Comparison of ENCODE assay signal across 21 cellular contexts in the genomic region with DNA sequence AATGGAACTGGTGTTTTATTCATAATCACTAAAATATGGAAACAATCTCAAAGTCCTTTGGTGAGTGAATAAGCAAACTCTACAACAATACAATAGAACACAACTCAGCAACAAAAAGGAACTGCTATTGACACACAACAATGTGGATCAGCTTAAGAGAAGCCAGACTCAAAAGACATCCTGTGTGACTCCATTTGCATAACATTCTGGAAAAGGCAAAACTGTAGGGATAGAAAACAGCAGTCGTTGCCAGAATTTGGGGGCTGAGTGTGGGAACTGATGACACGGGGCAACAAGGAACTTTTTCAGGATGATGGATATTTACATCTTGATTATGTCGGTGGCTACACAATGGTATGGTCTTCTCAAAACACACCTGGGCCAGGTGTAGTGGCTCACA. TPM values are rescaled to one million over a fixed set of nuclear protein-coding genes. Genes with fewer than 3 reads are reported as not detected.
DNase-seq lines count a peak whose midpoint lies in the region; ATAC-seq, FAIRE-seq and TF ChIP-seq lines count a peak whose summit lies in the region.
"Had no signal": no experiment of that assay in that cellular context is flagged by ENCODE, and none has a peak within 500 bp of the region (broad histone marks: within the 10 kb centered on the region; RNA-seq: fewer than 3 reads in every experiment).

No MANE protein-coding gene starts in this region.

- peak overlapping the region; percentile 51 for H4K5ac ChIP-seq in H1 (ENCODE audit: insufficient read length, low read depth, low read length)

- TF ChIP-seq RAD21 in H1 (IDR thresholded peaks at IDR 0.05 in 1 of 2, conservative IDR thresholded peaks at IDR 0.05 in 1 of 2; ENCODE audit: low read depth in 2 of 2, low read length in 2 of 2) = no peak

- H3K56ac ChIP-seq in H1 (replicated peaks; ENCODE audit: insufficient read length, low read depth, low read length) = no peak overlapping the region

- H3K4me3 Mint-ChIP-seq in T-cell = no peak overlapping the region
- H3K4me3 Mint-ChIP-seq: CD4-positive, alpha-beta T cell had no signal

- no peaks in the 10 kb centered on the region for H3K23me2 ChIP-seq in H1 (ENCODE audit: low read depth, low read length)

- peak overlapping the region; percentile 80; the same call in 1 of the 2 replicates for H2BK5ac ChIP-seq in H1 (ENCODE audit: low read depth, low read length)

- no peak overlapping the region for H2BK15ac ChIP-seq in H1 (ENCODE audit: low read length)

- H2BK20ac ChIP-seq in H1 (ENCODE audit: low read length) = no peak overlapping the region

- H3K9me1 ChIP-seq in keratinocyte (ENCODE audit: control insufficient read depth, extremely low read depth, insufficient read depth, low read length) = no peaks in the 10 kb centered on the region

- TF ChIP-seq POLR2A in H1 (IDR thresholded peaks at IDR 0.05; ENCODE audit: control extremely low read depth in 1 of 2, low read depth in 2 of 2, low read length in 2 of 2) = no peak

- H3K27me3 ChIP-seq in H1 (replicated peaks in 1 of 4; ENCODE audit: control insufficient read depth in 3 of 4, extremely low read depth in 1 of 4, insufficient read depth in 3 of 4, low read length in 3 of 4) (no peaks in the 10 kb centered on the region), keratinocyte (ENCODE audit: control insufficient read depth, extremely low read depth, insufficient read depth, low read length) (no peaks in the 10 kb centered on the region)
- H3K27me3 ChIP-seq: BE2C, MG63, SJSA1 had no signal

- H3K27ac ChIP-seq in H1 (ENCODE audit: low read depth, low read length) (0 out of 2 replicates have a peak overlapping the region, but pooled peaks have one; percentile 6), keratinocyte (ENCODE audit: control insufficient read depth, insufficient read depth, low read length) (no peak overlapping the region)
- H3K27ac ChIP-seq: 22Rv1, SJSA1 had no signal

- no peak overlapping the region for H4K8ac ChIP-seq in H1 (ENCODE audit: extremely low read depth, insufficient read depth, low read length)

- TF ChIP-seq CTCF in H1 (IDR thresholded peaks at IDR 0.05; ENCODE audit: control extremely low read depth in 1 of 3, insufficient read depth in 1 of 3, low read depth in 1 of 3, low read length in 3 of 3) (no peak), keratinocyte (optimal IDR thresholded peaks at IDR 0.05 in 1 of 3, IDR thresholded peaks at IDR 0.05 in 1 of 3, conservative IDR thresholded peaks at IDR 0.05 in 1 of 3; ENCODE audit: extremely low read depth in 1 of 3, insufficient read depth in 2 of 3, low read length in 3 of 3) (no peak)

- WGBS in H1 (ENCODE audit: extremely low coverage in 1 of 2, insufficient coverage in 1 of 2, insufficient read length in 1 of 2, insufficient replicate concordance in 2 of 2, low coverage in 1 of 2, low lambda C conversion rate in 2 of 2, missing lambda C conversion rate in 1 of 2), 2 experiments = 35% methylated on average over 3 of the region's 3 CpGs; no CpG with 5 or more reads in 1 of the 2 experiments

- POLR2A ChIA-PET in H1 (lab: Charles Lee; ENCODE audit: partially characterized antibody) (no interaction called here), T-cell (lab: Charles Lee) (no interaction called here)

- H3K36me3 Mint-ChIP-seq in T-cell = peaks cover 40% of the 10 kb centered on the region

- no peak for TF ChIP-seq EP300 in H1 (IDR thresholded peaks at IDR 0.05; ENCODE audit: borderline replicate concordance in 1 of 2, low read depth in 2 of 2, low read length in 2 of 2)

- no peak overlapping the region for H3K18ac ChIP-seq in H1 (ENCODE audit: extremely low read depth, low read length)

- H4K91ac ChIP-seq in H1 (replicated peaks; ENCODE audit: insufficient read length, low read length) = no peak overlapping the region

- H3K79me2 ChIP-seq in H1 (ENCODE audit: control insufficient read depth in 1 of 2, insufficient read depth in 2 of 2, low read length in 2 of 2) (no peaks in the 10 kb centered on the region), keratinocyte (ENCODE audit: control insufficient read depth, insufficient read depth, low read length) (peaks cover 6% of the 10 kb centered on the region)

- H4K20me1 ChIP-seq in H1 (replicated peaks in 1 of 2; ENCODE audit: control insufficient read depth in 1 of 2, insufficient read depth in 2 of 2, low read length in 2 of 2) = no peaks in the 10 kb centered on the region
- no peaks in the 10 kb centered on the region for H4K20me1 ChIP-seq in keratinocyte (ENCODE audit: control insufficient read depth, extremely low read depth, insufficient read depth, low read length)

- H3K79me1 ChIP-seq in H1 (ENCODE audit: low read depth, low read length) = peaks cover 2% of the 10 kb centered on the region; the same call in 1 of the 2 replicates

- dilution Hi-C loops in keratinocyte (cut with MboI; ENCODE audit: extremely low pct_ligation_motif_present, low sequenced_read_pairs) = no loop called here

- peak; percentile 77 for FAIRE-seq in H1 (lab: Jason Lieb, UNC)
- peak; percentile 65 for FAIRE-seq in keratinocyte (lab: Jason Lieb, UNC)
- peak; percentile 90 for FAIRE-seq in urothelium cell line (lab: Jason Lieb, UNC)

- no peaks in the 10 kb centered on the region for H3K27me3 Mint-ChIP-seq in T-cell
- H3K27me3 Mint-ChIP-seq: CD4-positive, alpha-beta T cell had no signal

- H2AFZ ChIP-seq in H1 (ENCODE audit: low read length) = no peak overlapping the region
- H2AFZ ChIP-seq in keratinocyte (ENCODE audit: control insufficient read depth, low read length) = no peak overlapping the region

- peak; percentile 10 for DNase-seq in DMS53 (lab: John Stamatoyannopoulos, UW)
- no peak for DNase-seq in DMS53 treated with DMSO at 0.1 percent for 48 hours (lab: John Stamatoyannopoulos, UW; ENCODE audit: unreplicated experiment)
- DNase-seq in H1 (ENCODE audit: low read depth in 1 of 2, low spot score in 2 of 2) = no peak
- DNase-seq in keratinocyte (ENCODE audit: low read depth, low spot score) = no peak
- no peak for DNase-seq in urothelium cell line (ENCODE audit: low spot score)
- DNase-seq in inferior parietal cortex (ENCODE audit: extremely low spot score) = no peak
- no peak for DNase-seq in T-cell
- no peak for DNase-seq in HuH-7.5 (ENCODE audit: low spot score)
- DNase-seq: BE2C; Calu3; CD4-positive, alpha-beta T cell; DMS79; IMR-90; Karpas-422; MG63; NCI-H1092; NCI-H345; NCI-H526 treated with DMSO at 0.1 percent for 48 hours; PC-3 had no signal

- H2BK12ac ChIP-seq in H1 (ENCODE audit: low read depth, low read length) = peak overlapping the region; percentile 68; the same call in 1 of the 2 replicates

- CTCF ChIA-PET in H1 (lab: Charles Lee; ENCODE audit: partially characterized antibody) (interaction anchor here (0.5 to 2.6 kb wide), 6 partner anchors 26 to 432 kb away, joined by 3 to 7 read pairs (median 3); no protein-coding TSS in a partner anchor), T-cell (lab: Charles Lee) (no interaction called here)

- H3K9ac ChIP-seq in H1 (replicated peaks in 1 of 4; ENCODE audit: extremely low read depth in 1 of 4, low read depth in 3 of 4, low read length in 3 of 4) (no peak overlapping the region), keratinocyte (ENCODE audit: control insufficient read depth, extremely low read depth, insufficient read depth, low read length) (no peak overlapping the region)

- H3K36me3 ChIP-seq in H1 (ENCODE audit: control insufficient read depth in 2 of 4, insufficient read depth in 4 of 4, low read length in 3 of 4) (no peaks in the 10 kb centered on the region), keratinocyte (ENCODE audit: control insufficient read depth in 2 of 2, extremely low read depth in 1 of 2, insufficient read depth in 2 of 2, low read length in 2 of 2) (no peaks in the 10 kb centered on the region)
- H3K36me3 ChIP-seq: BE2C, MG63, SJSA1 had no signal

- no peak overlapping the region for H3K27ac Mint-ChIP-seq in T-cell
- H3K27ac Mint-ChIP-seq: CD4-positive, alpha-beta T cell had no signal

- no peak overlapping the region for H3K14ac ChIP-seq in H1 (ENCODE audit: insufficient read length)

- H3K9me3 ChIP-seq in H1 (ENCODE audit: insufficient read depth in 2 of 2, low read depth in 1 of 2, low read length in 1 of 2) (no peaks in the 10 kb centered on the region), keratinocyte (ENCODE audit: control insufficient read depth, low read depth, low read length) (no peaks in the 10 kb centered on the region)
- H3K9me3 ChIP-seq: BE2C, MG63, SJSA1 had no signal

- H3K23ac ChIP-seq in H1 (ENCODE audit: insufficient read length) = no peak overlapping the region

- H3K4me1 Mint-ChIP-seq in T-cell = peaks cover 8 to 29% (median 16%) of the 10 kb centered on the region in 3 donors

- no peak overlapping the region for H3K4ac ChIP-seq in H1 (replicated peaks; ENCODE audit: insufficient read length, low read depth, low read length)

- no peak for ATAC-seq in T-cell (replicated peaks in 1 of 4)
- ATAC-seq: PC-3 had no signal

- H3K4me1 ChIP-seq in H1 (replicated peaks in 1 of 4; ENCODE audit: control insufficient read depth in 3 of 4, insufficient read depth in 4 of 4, low read length in 3 of 4) (peaks cover 2 to 7% (median 5%) of the 10 kb centered on the region in 4 experiments; a peak in 4 of 7 replicates), keratinocyte (ENCODE audit: control insufficient read depth, extremely low read depth, insufficient read depth, low read length) (peaks cover 24% of the 10 kb centered on the region)
- H3K4me1 ChIP-seq: BE2C had no signal

- peak overlapping the region in 1 of 2 experiments; percentile 20; a peak in 1 of 4 replicates for H3K4me2 ChIP-seq in H1 (ENCODE audit: insufficient read depth in 1 of 2, low read depth in 2 of 2, low read length in 2 of 2)
- no peak overlapping the region for H3K4me2 ChIP-seq in keratinocyte (ENCODE audit: control insufficient read depth, extremely low read depth, insufficient read depth, low read depth, low read length)

- H3K4me3 ChIP-seq in H1 (ENCODE audit: extremely low read depth in 1 of 4, insufficient read depth in 2 of 4, low read depth in 3 of 4, low read length in 4 of 4) (no peak overlapping the region; a peak in 1 of 8 replicates), keratinocyte (ENCODE audit: control insufficient read depth in 2 of 3, extremely low read depth in 1 of 3, insufficient read depth in 2 of 3, low read depth in 1 of 3, low read length in 3 of 3) (no peak overlapping the region)
- H3K4me3 ChIP-seq: MG63, SJSA1 had no signal

- H3K9me3 Mint-ChIP-seq in T-cell = no peaks in the 10 kb centered on the region
- H3K9me3 Mint-ChIP-seq: CD4-positive, alpha-beta T cell had no signal

- H2AK5ac ChIP-seq in H1 (ENCODE audit: low read depth, low read length) = no peak overlapping the region

- no peak overlapping the region for H2BK120ac ChIP-seq in H1 (replicated peaks; ENCODE audit: low read depth, low read length)

RNA-seq across cellular contexts. Expression of gene SVIL, which starts 32.4 kb away (rescaled TPM):
- 15.4 and 16.0 TPM in 2 replicates for total RNA-seq in H1 (2021; fragmentation: NEBNext Ultra II Directional; extraction: Animal tissue kit (Norgen Biotek cat#: 25700))
- polyA plus RNA-seq in H1 (2011; rRNA removed) = 4.3 and 4.7 TPM in 2 replicates
- polyA plus RNA-seq in H1 (2011; cell fraction: cytosol; rRNA removed) = 5.3 TPM
- polyA plus RNA-seq in H1 (2011; cell fraction: nucleus; rRNA removed) = 18.4 TPM
- 11.8 to 19.5 TPM (median 12.7 TPM) in 4 replicates for polyA plus RNA-seq in H1 (2012, experiment 1 of 2)
- 0.76 TPM for polyA plus RNA-seq in H1 (2012, experiment 2 of 2)
- polyA plus RNA-seq in H1 (2013, experiment 1 of 2) = 14.1 TPM
- polyA plus RNA-seq in H1 (2013, experiment 2 of 2) = 13.6 TPM
- polyA minus RNA-seq in H1 (2011; rRNA and poly(A)+ RNA removed) = 12.4 and 14.0 TPM in 2 replicates
- polyA minus RNA-seq in H1 (2011; cell fraction: cytosol; rRNA and poly(A)+ RNA removed) = 14.7 TPM
- polyA minus RNA-seq in H1 (2011; cell fraction: nucleus; rRNA and poly(A)+ RNA removed) = 18.8 TPM
- 12.0 to 24.0 TPM (median 16.2 TPM) in 3 replicates for polyA plus RNA-seq in keratinocyte
- 54.2 TPM for polyA plus RNA-seq in keratinocyte (2011; ENCODE audit: low read depth)
- 14.1 and 14.5 TPM in 2 replicates for polyA plus RNA-seq in keratinocyte (2011; cell fraction: cytosol; rRNA removed)
- 54.5 and 61.4 TPM in 2 replicates for polyA plus RNA-seq in keratinocyte (2011; cell fraction: nucleus; rRNA removed)
- 21.1 and 27.6 TPM in 2 replicates for polyA plus RNA-seq in keratinocyte (2012; ENCODE audit: low replicate concordance)
- polyA minus RNA-seq in keratinocyte = 23.1 to 93.4 TPM (median 35.1 TPM) in 3 replicates
- polyA minus RNA-seq in keratinocyte (2011; cell fraction: cytosol; rRNA and poly(A)+ RNA removed) = 29.7 TPM
- polyA minus RNA-seq in keratinocyte (2011; cell fraction: nucleus; rRNA and poly(A)+ RNA removed) = 54.7 and 104 TPM in 2 replicates
- 10 to 100 TPM; 17.4 to 45.6 (median 19.6) TPM for total RNA-seq in T-cell
